In the genomic region with DNA sequence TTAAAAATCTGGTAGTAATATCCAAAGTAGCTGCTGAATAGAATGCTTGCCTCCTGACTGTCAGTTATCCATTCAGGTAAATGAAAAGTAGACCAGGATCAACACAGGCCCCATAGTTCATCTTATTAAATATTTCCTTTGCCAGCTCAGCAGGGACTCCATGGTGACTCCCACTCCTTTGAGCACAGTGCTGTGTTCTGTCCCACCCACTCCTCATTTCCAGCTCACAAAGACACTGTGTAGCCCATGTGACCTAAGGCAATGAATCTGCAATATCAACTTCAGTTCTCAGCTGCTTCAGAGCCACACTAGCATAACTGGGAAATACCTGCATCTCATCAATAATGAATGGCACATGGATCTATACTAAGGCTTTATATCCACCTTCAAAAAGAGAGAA, we compare ENCODE assay signal across 14 cellular contexts.
A peak's percentile ranks its signal among the peaks of the same experiment; 100 is the strongest.
DNase-seq lines count a peak whose midpoint lies in the region; ATAC-seq and TF ChIP-seq lines count a peak whose summit lies in the region.
"Had no signal": no experiment of that assay in that cellular context is flagged by ENCODE, and none has a peak within 500 bp of the region (broad histone marks: within the 10 kb centered on the region; RNA-seq: fewer than 3 reads in every experiment).

No MANE protein-coding gene starts in this region.

- H3K27ac Mint-ChIP-seq in nephron, result peak overlapping the region in 2 of 3 experiments; percentile 44 to 69
- H3K27ac Mint-ChIP-seq in stimulated activated naive B cell treated with anti-CD40 and anti-IgM and Interleukin-4, amounts not matched to agents 10 μg/mL and 1 μg/mL and 100 μg/mL, for 72 hours, result no peak overlapping the region
- H3K27ac Mint-ChIP-seq: CD14-positive monocyte; CD4-positive, alpha-beta memory T cell; GM23338 had no signal

- no peak overlapping the region for H3K4me3 ChIP-seq in BLaER1 treated with 17β-estradiol and CSF1 and Interleukin-3, amounts not matched to agents 10 nM and 100 nM
- H3K4me3 ChIP-seq: GM23338 had no signal

- H3K4me2 ChIP-seq in BLaER1 treated with 17β-estradiol and CSF1 and Interleukin-3, amounts not matched to agents 10 nM and 100 nM, result peak overlapping the region; percentile 1 to 49 (median 28); a peak in 14 of 22 replicates
- H3K4me2 ChIP-seq: GM23338 had no signal

- peak; percentile 63 for DNase-seq in Ammon's horn (ENCODE audit: low spot score)
- DNase-seq in stimulated activated naive B cell treated with anti-CD40 and anti-IgM and Interleukin-4, amounts not matched to agents 10 μg/mL and 1 μg/mL and 100 μg/mL, for 72 hours, result no peak
- no peak for DNase-seq in NCI-H1417 treated with DMSO at 0.1 percent for 48 hours (lab: John Stamatoyannopoulos, UW)
- no peak for DNase-seq in activated naive CD4-positive, alpha-beta T cell treated with anti-CD3 and anti-CD28 coated beads, Interleukin-2, amount 50 U/mL, for 16 hours
- DNase-seq: BE2C; CD4-positive, alpha-beta memory T cell; DMS153; GF-D8; HCEC 1CT had no signal

- H3K9me3 Mint-ChIP-seq in nephron, result no peaks in the 10 kb centered on the region
- peaks cover 0 to 1% of the 10 kb centered on the region in 2 donors for H3K9me3 Mint-ChIP-seq in stimulated activated naive B cell treated with anti-CD40 and anti-IgM and Interleukin-4, amounts not matched to agents 10 μg/mL and 1 μg/mL and 100 μg/mL, for 72 hours
- H3K9me3 Mint-ChIP-seq: GM23338 had no signal

- no peaks in the 10 kb centered on the region for H3K9me3 ChIP-seq in BLaER1 treated with 17β-estradiol and CSF1 and Interleukin-3, amounts not matched to agents 10 nM and 100 nM (replicated peaks in 1 of 11)
- H3K9me3 ChIP-seq: BE2C had no signal

- no peaks in the 10 kb centered on the region for H3K27me3 ChIP-seq in BLaER1 treated with 17β-estradiol and CSF1 and Interleukin-3, amounts not matched to agents 10 nM and 100 nM
- H3K27me3 ChIP-seq: BE2C had no signal

- TF ChIP-seq CTCF in nephron (IDR thresholded peaks at IDR 0.05; ENCODE audit: unreplicated experiment in 3 of 3), result no peak

- H3K27me3 Mint-ChIP-seq in nephron (ENCODE audit: low read depth), result no peaks in the 10 kb centered on the region
- H3K27me3 Mint-ChIP-seq in stimulated activated naive B cell treated with anti-CD40 and anti-IgM and Interleukin-4, amounts not matched to agents 10 μg/mL and 1 μg/mL and 100 μg/mL, for 72 hours, result no peaks in the 10 kb centered on the region
- H3K27me3 Mint-ChIP-seq: CD4-positive, alpha-beta memory T cell had no signal

- peak; percentile 38 to 55 for ATAC-seq in stimulated activated naive B cell treated with anti-CD40 and anti-IgM and Interleukin-4, amounts not matched to agents 10 μg/mL and 1 μg/mL and 100 μg/mL, for 72 hours (replicated peaks)
- ATAC-seq: GM23338 had no signal

- H3K4me1 Mint-ChIP-seq in nephron, result no peaks in the 10 kb centered on the region
- peaks cover 0 to 2% of the 10 kb centered on the region in 2 donors for H3K4me1 Mint-ChIP-seq in stimulated activated naive B cell treated with anti-CD40 and anti-IgM and Interleukin-4, amounts not matched to agents 10 μg/mL and 1 μg/mL and 100 μg/mL, for 72 hours
- H3K4me1 Mint-ChIP-seq: CD14-positive monocyte; CD4-positive, alpha-beta memory T cell; GM23338 had no signal

- no peaks in the 10 kb centered on the region for H4K20me1 ChIP-seq in BLaER1 treated with 17β-estradiol and CSF1 and Interleukin-3, amounts not matched to agents 10 nM and 100 nM

- no peaks in the 10 kb centered on the region for H3K36me3 ChIP-seq in BLaER1 treated with 17β-estradiol and CSF1 and Interleukin-3, amounts not matched to agents 10 nM and 100 nM
- H3K36me3 ChIP-seq: BE2C had no signal

- no peak overlapping the region for H3K27ac ChIP-seq in BLaER1 treated with 17β-estradiol and CSF1 and Interleukin-3, amounts not matched to agents 10 nM and 100 nM
- H3K27ac ChIP-seq: HL-60 had no signal

- H3K9ac ChIP-seq in BLaER1 treated with 17β-estradiol and CSF1 and Interleukin-3, amounts not matched to agents 10 nM and 100 nM, result no peak overlapping the region

- H3K4me1 ChIP-seq in BLaER1 treated with 17β-estradiol and CSF1 and Interleukin-3, amounts not matched to agents 10 nM and 100 nM, result peaks cover 6 to 10% (median 8%) of the 10 kb centered on the region in 10 experiments; a peak in 17 of 20 replicates
- H3K4me1 ChIP-seq: BE2C had no signal

- no peak overlapping the region for H3K4me3 Mint-ChIP-seq in nephron
- H3K4me3 Mint-ChIP-seq in stimulated activated naive B cell treated with anti-CD40 and anti-IgM and Interleukin-4, amounts not matched to agents 10 μg/mL and 1 μg/mL and 100 μg/mL, for 72 hours, result no peak overlapping the region
- H3K4me3 Mint-ChIP-seq: CD14-positive monocyte; CD4-positive, alpha-beta memory T cell; GM23338 had no signal

- H3K36me3 Mint-ChIP-seq in nephron (ENCODE audit: low read depth), result no peaks in the 10 kb centered on the region
- H3K36me3 Mint-ChIP-seq in stimulated activated naive B cell treated with anti-CD40 and anti-IgM and Interleukin-4, amounts not matched to agents 10 μg/mL and 1 μg/mL and 100 μg/mL, for 72 hours, result no peaks in the 10 kb centered on the region
- H3K36me3 Mint-ChIP-seq: CD14-positive monocyte; CD4-positive, alpha-beta memory T cell had no signal
